Comparison of ENCODE assay signal across 20 cellular contexts in genomic region chr1:147591246-147591891, GRCh38. TPM values are rescaled to one million over a fixed set of nuclear protein-coding genes. Genes with fewer than 3 reads are reported as not detected.
DNase-seq lines count a peak whose midpoint lies in the region; ATAC-seq and TF ChIP-seq lines count a peak whose summit lies in the region.
"Had no signal": no experiment of that assay in that cellular context is flagged by ENCODE, and none has a peak within 500 bp of the region (broad histone marks: within the 10 kb centered on the region; RNA-seq: fewer than 3 reads in every experiment).

No MANE protein-coding gene starts in this region.

- H3K27me3 Mint-ChIP-seq in activated CD4-positive, alpha-beta T cell treated with anti-CD3 and anti-CD28 coated beads, Interleukin-2, amount 10 ng/mL, durations not matched to agents 7 days and 5 days, result peaks cover 11% of the 10 kb centered on the region
- H3K27me3 Mint-ChIP-seq in activated naive CD8-positive, alpha-beta T cell treated with anti-CD3 and anti-CD28 coated beads for 36 hours, result no peaks in the 10 kb centered on the region

- H3K27me3 ChIP-seq in left lung, result peaks cover 0 to 3% of the 10 kb centered on the region in 2 donors
- no peaks in the 10 kb centered on the region for H3K27me3 ChIP-seq in upper lobe of right lung

- peak; percentile 78 for ATAC-seq in left lung
- ATAC-seq in upper lobe of right lung, result peak; percentile 40
- ATAC-seq in GM19467 (IDR thresholded peaks at IDR 0.05; ENCODE audit: unreplicated experiment), result no peak
- ATAC-seq: HCT116 had no signal

- H3K9me3 ChIP-seq in left lung (no peaks in the 10 kb centered on the region), upper lobe of right lung (no peaks in the 10 kb centered on the region)

- H3K27ac ChIP-seq in left lung (no peak overlapping the region), upper lobe of right lung (no peak overlapping the region)
- H3K27ac ChIP-seq: GM23248, SK-N-MC had no signal

- H3K9me3 Mint-ChIP-seq in activated CD4-positive, alpha-beta T cell treated with anti-CD3 and anti-CD28 coated beads, Interleukin-2, amount 10 ng/mL, durations not matched to agents 7 days and 5 days, result no peaks in the 10 kb centered on the region
- H3K9me3 Mint-ChIP-seq in activated naive CD8-positive, alpha-beta T cell treated with anti-CD3 and anti-CD28 coated beads for 36 hours, result no peaks in the 10 kb centered on the region

- H3K36me3 ChIP-seq in left lung (no peaks in the 10 kb centered on the region), upper lobe of right lung (no peaks in the 10 kb centered on the region)

- H3K4me1 Mint-ChIP-seq in activated CD4-positive, alpha-beta T cell treated with anti-CD3 and anti-CD28 coated beads, Interleukin-2, amount 10 ng/mL, durations not matched to agents 7 days and 5 days, result peaks cover 4% of the 10 kb centered on the region
- peaks cover 7% of the 10 kb centered on the region for H3K4me1 Mint-ChIP-seq in activated naive CD8-positive, alpha-beta T cell treated with anti-CD3 and anti-CD28 coated beads for 36 hours

- CTCF ChIA-PET in activated CD4-positive, alpha-beta T cell treated with anti-CD3 and anti-CD28 coated beads, Interleukin-2, amount 10 ng/mL, durations not matched to agents 7 days and 5 days (lab: Charles Lee), result interaction anchor here (0.6 kb wide), 1 partner anchor 52 kb away, joined by 3 read pairs; no protein-coding TSS in a partner anchor

- POLR2A ChIA-PET in activated CD4-positive, alpha-beta T cell treated with anti-CD3 and anti-CD28 coated beads, Interleukin-2, amount 10 ng/mL, durations not matched to agents 7 days and 5 days (lab: Charles Lee), result no interaction called here

- intact Hi-C loops in left lung (cut with DNase I) (no loop called here), upper lobe of right lung (cut with DNase I) (no loop called here)

- DNase-seq in NCI-H82 (lab: John Stamatoyannopoulos, UW) (peak; percentile 25), NCI-H82 treated with DMSO at 0.1 percent for 48 hours (lab: John Stamatoyannopoulos, UW; ENCODE audit: unreplicated experiment) (no peak), cerebellar cortex (ENCODE audit: low spot score) (peak; percentile 70), left lung (no peak), upper lobe of right lung (no peak)
- no peak for DNase-seq in activated CD4-positive, alpha-beta T cell treated with anti-CD3 and anti-CD28 coated beads, Interleukin-2, amount 10 ng/mL, durations not matched to agents 7 days and 5 days
- DNase-seq in activated naive CD8-positive, alpha-beta T cell treated with anti-CD3 and anti-CD28 coated beads for 36 hours, result no peak
- DNase-seq: 8988T; Caco-2; DMS79 treated with DMSO at 0.1 percent for 48 hours; GM23248; MM.1S; NCI-H1092; NCI-H1436 treated with DMSO at 0.1 percent for 48 hours; NCI-H2029; NK-92 treated with Interleukin-12 subunit alpha and Interleukin-12 subunit beta, amount 100 ng/mL, for 24 hours; SHP77 had no signal

- H3K4me1 ChIP-seq in left lung (no peaks in the 10 kb centered on the region), upper lobe of right lung (no peaks in the 10 kb centered on the region)

- no peaks in the 10 kb centered on the region for H3K36me3 Mint-ChIP-seq in activated CD4-positive, alpha-beta T cell treated with anti-CD3 and anti-CD28 coated beads, Interleukin-2, amount 10 ng/mL, durations not matched to agents 7 days and 5 days (ENCODE audit: low read depth)
- peaks cover 5% of the 10 kb centered on the region for H3K36me3 Mint-ChIP-seq in activated naive CD8-positive, alpha-beta T cell treated with anti-CD3 and anti-CD28 coated beads for 36 hours

- H3K27ac Mint-ChIP-seq in activated CD4-positive, alpha-beta T cell treated with anti-CD3 and anti-CD28 coated beads, Interleukin-2, amount 10 ng/mL, durations not matched to agents 7 days and 5 days, result no peak overlapping the region
- no peak overlapping the region for H3K27ac Mint-ChIP-seq in activated naive CD8-positive, alpha-beta T cell treated with anti-CD3 and anti-CD28 coated beads for 36 hours

- no peak overlapping the region for H3K4me3 Mint-ChIP-seq in activated CD4-positive, alpha-beta T cell treated with anti-CD3 and anti-CD28 coated beads, Interleukin-2, amount 10 ng/mL, durations not matched to agents 7 days and 5 days
- no peak overlapping the region for H3K4me3 Mint-ChIP-seq in activated naive CD8-positive, alpha-beta T cell treated with anti-CD3 and anti-CD28 coated beads for 36 hours

- TF ChIP-seq CTCF in left lung (IDR thresholded peaks at IDR 0.05) (no peak), upper lobe of right lung (IDR thresholded peaks at IDR 0.05) (no peak)

- H3K4me3 ChIP-seq in left lung (no peak overlapping the region), upper lobe of right lung (no peak overlapping the region)
- H3K4me3 ChIP-seq: GM23248, SK-N-MC had no signal

RNA-seq across cellular contexts. Expression of gene BCL9, which starts 50.1 kb away (rescaled TPM):
- total RNA-seq in left lung (10 to 100 TPM; 17.6 to 22.8 TPM), upper lobe of right lung (13.7 TPM)
- 10 to 100 TPM; 21.1 to 22.8 TPM for total RNA-seq in activated CD4-positive, alpha-beta T cell treated with anti-CD3 and anti-CD28 coated beads, Interleukin-2, amount 10 ng/mL, durations not matched to agents 7 days and 5 days
- 10 to 100 TPM; 32.2 to 32.8 TPM for total RNA-seq in activated naive CD8-positive, alpha-beta T cell treated with anti-CD3 and anti-CD28 coated beads for 36 hours

Comparison
In these comparisons a context has a peak if more than half of its experiments do, and no peak if none do; other contexts are left out.
1. DNase-seq: peak in NCI-H82 (single experiment) and cerebellar cortex (single experiment); none in NCI-H82 treated with DMSO at 0.1 percent for 48 hours (single experiment), left lung (0 of 2), upper lobe of right lung (single experiment), activated CD4-positive, alpha-beta T cell treated with anti-CD3 and anti-CD28 coated beads, Interleukin-2, amount 10 ng/mL, durations not matched to agents 7 days and 5 days (single experiment) and activated naive CD8-positive, alpha-beta T cell treated with anti-CD3 and anti-CD28 coated beads for 36 hours (single experiment).